ENCODE assay signal across 1 cellular context in the genomic region with DNA sequence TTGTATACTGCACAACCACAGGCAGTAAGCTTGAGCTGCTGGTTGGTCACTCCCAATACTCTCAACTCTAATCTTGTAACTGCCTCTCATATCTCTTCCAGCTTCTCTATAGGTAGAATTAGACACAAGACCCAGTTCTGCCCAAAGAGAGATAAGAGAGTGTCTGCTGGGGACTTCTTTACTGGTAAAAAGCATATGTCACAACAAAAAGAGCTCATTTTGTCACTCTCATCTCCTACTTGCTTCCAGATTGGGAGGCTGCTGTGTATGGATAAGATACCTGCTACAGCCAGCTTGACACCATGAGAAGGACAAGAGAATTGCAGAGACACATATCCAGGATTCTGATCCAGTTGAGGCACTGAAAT.
TF ChIP-seq lines count a peak whose summit lies in the region.

No MANE protein-coding gene starts in this region.

TF ChIP-seq in K562, 482 proteins besides CTCF, POLR2A, EP300 and RAD21 (continued from another document):
- TF ChIP-seq, protein P1, sequence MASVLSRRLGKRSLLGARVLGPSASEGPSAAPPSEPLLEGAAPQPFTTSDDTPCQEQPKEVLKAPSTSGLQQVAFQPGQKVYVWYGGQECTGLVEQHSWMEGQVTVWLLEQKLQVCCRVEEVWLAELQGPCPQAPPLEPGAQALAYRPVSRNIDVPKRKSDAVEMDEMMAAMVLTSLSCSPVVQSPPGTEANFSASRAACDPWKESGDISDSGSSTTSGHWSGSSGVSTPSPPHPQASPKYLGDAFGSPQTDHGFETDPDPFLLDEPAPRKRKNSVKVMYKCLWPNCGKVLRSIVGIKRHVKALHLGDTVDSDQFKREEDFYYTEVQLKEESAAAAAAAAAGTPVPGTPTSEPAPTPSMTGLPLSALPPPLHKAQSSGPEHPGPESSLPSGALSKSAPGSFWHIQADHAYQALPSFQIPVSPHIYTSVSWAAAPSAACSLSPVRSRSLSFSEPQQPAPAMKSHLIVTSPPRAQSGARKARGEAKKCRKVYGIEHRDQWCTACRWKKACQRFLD (CRISPR knock-in tag; IDR thresholded peaks at IDR 0.05), result 0 out of 2 replicates have a peak, but pooled peaks have one; percentile 28
- TF ChIP-seq L3MBTL2 (IDR thresholded peaks at IDR 0.05), result peak; percentile 51
- peak; percentile 93 for TF ChIP-seq POLR2AphosphoS5 (IDR thresholded peaks at IDR 0.05; ENCODE audit: control insufficient read depth, insufficient read depth, low read depth, low read length)
- TF ChIP-seq DACH1 (IDR thresholded peaks at IDR 0.05; ENCODE audit: partially characterized antibody), result peak; percentile 29
